In the genomic region with DNA sequence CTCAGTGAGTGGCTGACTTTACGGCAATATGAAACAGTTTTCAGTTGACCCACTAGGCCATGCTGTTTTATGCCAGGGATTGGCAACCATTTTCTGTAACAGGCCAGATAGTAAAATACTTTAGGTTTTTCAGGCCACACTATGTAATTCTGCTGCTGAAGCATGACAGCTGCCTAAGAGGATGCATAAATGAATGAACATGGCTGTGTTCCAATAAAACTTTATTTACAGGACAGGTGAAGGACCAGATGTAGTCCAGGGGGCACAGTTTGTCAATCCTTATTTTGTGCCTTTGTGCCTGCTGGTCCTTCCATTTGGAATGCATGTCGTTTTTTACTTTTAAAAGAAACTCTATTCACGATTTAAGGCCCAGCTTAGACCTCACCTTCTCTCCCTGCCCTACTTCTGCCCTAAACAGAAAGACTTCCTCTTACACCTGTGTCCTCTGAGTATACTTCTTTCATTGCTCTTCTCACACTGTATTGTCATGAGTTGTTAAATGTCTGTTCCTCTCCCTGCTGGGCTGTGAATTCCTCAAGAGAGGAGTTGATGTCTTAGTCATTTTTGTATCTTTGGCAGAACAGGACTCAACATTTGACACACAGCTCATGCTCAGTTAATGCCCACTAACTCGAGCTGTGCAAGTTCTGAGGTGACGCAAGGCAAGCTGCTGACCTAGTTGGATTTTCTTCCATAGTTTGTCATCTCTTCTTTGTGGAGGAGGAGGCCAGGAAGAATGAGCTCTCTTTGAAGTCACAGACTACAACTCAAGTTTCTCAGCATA, we compare ENCODE assay signal across 1 cellular context.
TF ChIP-seq lines count a peak whose summit lies in the region.

No MANE protein-coding gene starts in this region.

TF ChIP-seq in WTC11, 78 proteins besides CTCF, POLR2A, EP300 and RAD21 (continued from another document):
- TF ChIP-seq, protein P1, sequence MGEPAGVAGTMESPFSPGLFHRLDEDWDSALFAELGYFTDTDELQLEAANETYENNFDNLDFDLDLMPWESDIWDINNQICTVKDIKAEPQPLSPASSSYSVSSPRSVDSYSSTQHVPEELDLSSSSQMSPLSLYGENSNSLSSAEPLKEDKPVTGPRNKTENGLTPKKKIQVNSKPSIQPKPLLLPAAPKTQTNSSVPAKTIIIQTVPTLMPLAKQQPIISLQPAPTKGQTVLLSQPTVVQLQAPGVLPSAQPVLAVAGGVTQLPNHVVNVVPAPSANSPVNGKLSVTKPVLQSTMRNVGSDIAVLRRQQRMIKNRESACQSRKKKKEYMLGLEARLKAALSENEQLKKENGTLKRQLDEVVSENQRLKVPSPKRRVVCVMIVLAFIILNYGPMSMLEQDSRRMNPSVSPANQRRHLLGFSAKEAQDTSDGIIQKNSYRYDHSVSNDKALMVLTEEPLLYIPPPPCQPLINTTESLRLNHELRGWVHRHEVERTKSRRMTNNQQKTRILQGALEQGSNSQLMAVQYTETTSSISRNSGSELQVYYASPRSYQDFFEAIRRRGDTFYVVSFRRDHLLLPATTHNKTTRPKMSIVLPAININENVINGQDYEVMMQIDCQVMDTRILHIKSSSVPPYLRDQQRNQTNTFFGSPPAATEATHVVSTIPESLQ (CRISPR knock-in tag; IDR thresholded peaks at IDR 0.05): no peak
- TF ChIP-seq ZNF138 (CRISPR knock-in tag; conservative IDR thresholded peaks at IDR 0.05) (no peak), TCF7 (CRISPR knock-in tag; IDR thresholded peaks at IDR 0.05; ENCODE audit: low read depth) (no peak), MXD4 (CRISPR knock-in tag; IDR thresholded peaks at IDR 0.05; ENCODE audit: borderline replicate concordance) (no peak), ZNF416 (CRISPR knock-in tag; IDR thresholded peaks at IDR 0.05) (no peak), GRHL2 (CRISPR knock-in tag; IDR thresholded peaks at IDR 0.05; ENCODE audit: insufficient replicate concordance, severe bottlenecking) (no peak), ZNF671 (CRISPR knock-in tag; IDR thresholded peaks at IDR 0.05) (no peak), ZNF121 (CRISPR knock-in tag; IDR thresholded peaks at IDR 0.05) (no peak), JUN (CRISPR knock-in tag; IDR thresholded peaks at IDR 0.05) (no peak)
- TF ChIP-seq, protein P2, sequence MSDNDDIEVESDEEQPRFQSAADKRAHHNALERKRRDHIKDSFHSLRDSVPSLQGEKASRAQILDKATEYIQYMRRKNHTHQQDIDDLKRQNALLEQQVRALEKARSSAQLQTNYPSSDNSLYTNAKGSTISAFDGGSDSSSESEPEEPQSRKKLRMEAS (CRISPR knock-in tag; IDR thresholded peaks at IDR 0.05): no peak
- TF ChIP-seq, protein P3, sequence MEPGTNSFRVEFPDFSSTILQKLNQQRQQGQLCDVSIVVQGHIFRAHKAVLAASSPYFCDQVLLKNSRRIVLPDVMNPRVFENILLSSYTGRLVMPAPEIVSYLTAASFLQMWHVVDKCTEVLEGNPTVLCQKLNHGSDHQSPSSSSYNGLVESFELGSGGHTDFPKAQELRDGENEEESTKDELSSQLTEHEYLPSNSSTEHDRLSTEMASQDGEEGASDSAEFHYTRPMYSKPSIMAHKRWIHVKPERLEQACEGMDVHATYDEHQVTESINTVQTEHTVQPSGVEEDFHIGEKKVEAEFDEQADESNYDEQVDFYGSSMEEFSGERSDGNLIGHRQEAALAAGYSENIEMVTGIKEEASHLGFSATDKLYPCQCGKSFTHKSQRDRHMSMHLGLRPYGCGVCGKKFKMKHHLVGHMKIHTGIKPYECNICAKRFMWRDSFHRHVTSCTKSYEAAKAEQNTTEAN (CRISPR knock-in tag; IDR thresholded peaks at IDR 0.05): no peak
- TF ChIP-seq, protein P4, sequence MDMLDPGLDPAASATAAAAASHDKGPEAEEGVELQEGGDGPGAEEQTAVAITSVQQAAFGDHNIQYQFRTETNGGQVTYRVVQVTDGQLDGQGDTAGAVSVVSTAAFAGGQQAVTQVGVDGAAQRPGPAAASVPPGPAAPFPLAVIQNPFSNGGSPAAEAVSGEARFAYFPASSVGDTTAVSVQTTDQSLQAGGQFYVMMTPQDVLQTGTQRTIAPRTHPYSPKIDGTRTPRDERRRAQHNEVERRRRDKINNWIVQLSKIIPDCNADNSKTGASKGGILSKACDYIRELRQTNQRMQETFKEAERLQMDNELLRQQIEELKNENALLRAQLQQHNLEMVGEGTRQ (CRISPR knock-in tag; IDR thresholded peaks at IDR 0.05): no peak
- TF ChIP-seq, protein P5, sequence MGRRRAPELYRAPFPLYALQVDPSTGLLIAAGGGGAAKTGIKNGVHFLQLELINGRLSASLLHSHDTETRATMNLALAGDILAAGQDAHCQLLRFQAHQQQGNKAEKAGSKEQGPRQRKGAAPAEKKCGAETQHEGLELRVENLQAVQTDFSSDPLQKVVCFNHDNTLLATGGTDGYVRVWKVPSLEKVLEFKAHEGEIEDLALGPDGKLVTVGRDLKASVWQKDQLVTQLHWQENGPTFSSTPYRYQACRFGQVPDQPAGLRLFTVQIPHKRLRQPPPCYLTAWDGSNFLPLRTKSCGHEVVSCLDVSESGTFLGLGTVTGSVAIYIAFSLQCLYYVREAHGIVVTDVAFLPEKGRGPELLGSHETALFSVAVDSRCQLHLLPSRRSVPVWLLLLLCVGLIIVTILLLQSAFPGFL (CRISPR knock-in tag; IDR thresholded peaks at IDR 0.05; ENCODE audit: borderline replicate concordance): no peak
